ENCODE assay signal across 17 cellular contexts in the genomic region with DNA sequence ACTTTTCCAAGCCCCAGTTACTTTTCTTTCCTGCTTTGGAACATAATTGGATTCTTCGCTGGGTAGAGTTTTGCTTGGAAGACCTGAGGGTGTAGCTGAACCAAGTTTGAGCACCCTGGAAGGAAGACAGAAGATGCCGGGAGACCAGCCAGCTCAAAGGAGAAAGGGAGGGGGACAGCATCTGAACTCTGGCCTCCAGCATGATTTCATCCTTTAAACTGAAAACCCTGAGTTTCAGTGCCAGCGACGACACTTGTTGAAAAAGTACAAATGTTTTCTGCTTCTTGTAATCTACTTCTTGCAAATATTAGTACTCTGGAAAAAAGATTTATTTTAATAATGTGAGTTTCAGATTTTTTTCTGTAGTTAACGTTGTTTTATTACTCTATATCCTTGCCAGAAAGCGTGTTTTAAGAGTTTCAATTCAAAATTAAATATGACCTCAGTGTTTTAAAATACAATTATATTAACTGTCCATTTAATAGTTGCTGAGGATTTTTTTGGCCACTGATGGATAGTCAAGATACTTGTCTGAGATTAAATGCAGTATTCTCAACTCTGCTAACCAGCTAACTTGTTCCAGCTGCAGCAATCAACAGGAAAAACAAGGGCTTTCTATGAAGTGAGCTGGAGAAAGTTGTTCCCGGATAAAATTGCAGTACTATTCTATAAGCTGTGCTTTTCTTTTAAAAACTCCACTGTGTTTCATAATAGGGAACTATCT.
A peak's percentile ranks its signal among the peaks of the same experiment; 100 is the strongest.
DNase-seq lines count a peak whose midpoint lies in the region; ATAC-seq, FAIRE-seq and TF ChIP-seq lines count a peak whose summit lies in the region.
"Had no signal": no experiment of that assay in that cellular context is flagged by ENCODE, and none has a peak within 500 bp of the region (broad histone marks: within the 10 kb centered on the region; RNA-seq: fewer than 3 reads in every experiment).

No MANE protein-coding gene starts in this region.

- 93% methylated on average over 7 of the region's 7 CpGs; no CpG with 5 or more reads in 1 of the 2 experiments for WGBS in H1 (ENCODE audit: extremely low coverage in 1 of 2, insufficient coverage in 1 of 2, insufficient read length in 1 of 2, insufficient replicate concordance in 2 of 2, low coverage in 1 of 2, low lambda C conversion rate in 2 of 2, missing lambda C conversion rate in 1 of 2), 2 experiments
- 24 to 32% methylated on average over 7 of the region's 7 CpGs for WGBS in tibial nerve, 2 donors

- FAIRE-seq in H1 (lab: Jason Lieb, UNC): no peak
- FAIRE-seq: G401.6, GM12892 had no signal

- no peaks in the 10 kb centered on the region for H3K36me3 Mint-ChIP-seq in progenitor cell of endocrine pancreas (ENCODE audit: insufficient read depth)

- intact Hi-C loops in Right ventricle myocardium superior (cut with DNase I): no loop called here

- no peak overlapping the region for H2BK5ac ChIP-seq in H1 (ENCODE audit: low read depth, low read length)

- H3K23ac ChIP-seq in H1 (ENCODE audit: insufficient read length): no peak overlapping the region

- H3K4me1 Mint-ChIP-seq in progenitor cell of endocrine pancreas (ENCODE audit: low read depth): no peaks in the 10 kb centered on the region
- H3K4me1 Mint-ChIP-seq: activated naive CD8-positive, alpha-beta T cell treated with anti-CD3 and anti-CD28 coated beads, Interleukin-2, amount 10 ng/mL, durations not matched to agents 7 days and 5 days; B cell had no signal

- H2AFZ ChIP-seq in H1 (ENCODE audit: low read length): no peak overlapping the region

- H2BK15ac ChIP-seq in H1 (ENCODE audit: low read length): no peak overlapping the region

- no peak overlapping the region for H4K5ac ChIP-seq in H1 (ENCODE audit: insufficient read length, low read depth, low read length)

- no peak overlapping the region for H3K18ac ChIP-seq in H1 (ENCODE audit: extremely low read depth, low read length)

- H2BK120ac ChIP-seq in H1 (replicated peaks; ENCODE audit: low read depth, low read length): no peak overlapping the region

- H3K4me3 Mint-ChIP-seq in progenitor cell of endocrine pancreas (ENCODE audit: low read depth): no peak overlapping the region
- H3K4me3 Mint-ChIP-seq: activated CD4-positive, alpha-beta memory T cell treated with anti-CD3 and anti-CD28 coated beads for 36 hours; activated naive CD8-positive, alpha-beta T cell treated with anti-CD3 and anti-CD28 coated beads, Interleukin-2, amount 10 ng/mL, durations not matched to agents 7 days and 5 days; activated T-cell treated with anti-CD3 and anti-CD28 coated beads, Interleukin-2, amount 50 U/mL, for 72 hours; B cell; nephron progenitor cell had no signal

- DNase-seq in H1 (ENCODE audit: low read depth in 1 of 2, low spot score in 2 of 2): no peak
- DNase-seq in Right ventricle myocardium superior: peak; percentile 83
- peak; percentile 49 for DNase-seq in midbrain (lab: John Stamatoyannopoulos, UW)
- peak; percentile 45 to 62 for DNase-seq in tibial nerve (ENCODE audit: low spot score in 2 of 2)
- DNase-seq in NCI-H1092 (lab: John Stamatoyannopoulos, UW): no peak
- DNase-seq in activated effector memory CD4-positive, alpha-beta T cell treated with Interleukin-2 at 50 U/mL for 16 hours: no peak
- DNase-seq in progenitor cell of endocrine pancreas (ENCODE audit: low spot score, unreplicated experiment): no peak
- DNase-seq: activated CD4-positive, alpha-beta memory T cell treated with anti-CD3 and anti-CD28 coated beads for 36 hours; activated naive CD8-positive, alpha-beta T cell treated with anti-CD3 and anti-CD28 coated beads, Interleukin-2, amount 10 ng/mL, durations not matched to agents 7 days and 5 days; activated T-cell treated with anti-CD3 and anti-CD28 coated beads, Interleukin-2, amount 50 U/mL, for 72 hours; NCI-H2029 treated with DMSO at 0.1 percent for 48 hours; nephron progenitor cell; stimulated activated CD4-positive, alpha-beta T cell treated with anti-CD3 and anti-CD28 coated beads, Interleukin-1b, Interleukin-23, amount 100 ng/mL, for 48 hours; WERI-Rb-1 had no signal

- no peak overlapping the region for H2BK12ac ChIP-seq in H1 (ENCODE audit: low read depth, low read length)

- no peaks in the 10 kb centered on the region for H3K79me1 ChIP-seq in H1 (ENCODE audit: low read depth, low read length)

- H3K56ac ChIP-seq in H1 (replicated peaks; ENCODE audit: insufficient read length, low read depth, low read length): no peak overlapping the region

- no peaks in the 10 kb centered on the region for H3K9me3 ChIP-seq in H1 (ENCODE audit: insufficient read depth in 2 of 2, low read depth in 1 of 2, low read length in 1 of 2)
- H3K9me3 ChIP-seq in tibial nerve: no peaks in the 10 kb centered on the region

- H3K79me2 ChIP-seq in H1 (ENCODE audit: control insufficient read depth in 1 of 2, insufficient read depth in 2 of 2, low read length in 2 of 2): no peaks in the 10 kb centered on the region

- H3K14ac ChIP-seq in H1 (ENCODE audit: insufficient read length): no peak overlapping the region

- no peak for TF ChIP-seq RAD21 in H1 (IDR thresholded peaks at IDR 0.05 in 1 of 2, conservative IDR thresholded peaks at IDR 0.05 in 1 of 2; ENCODE audit: low read depth in 2 of 2, low read length in 2 of 2)

- H3K27me3 ChIP-seq in H1 (replicated peaks in 1 of 4; ENCODE audit: control insufficient read depth in 3 of 4, extremely low read depth in 1 of 4, insufficient read depth in 3 of 4, low read length in 3 of 4): no peaks in the 10 kb centered on the region; a peak in 1 of 7 replicates
- H3K27me3 ChIP-seq in tibial nerve: no peaks in the 10 kb centered on the region

- no peak overlapping the region for H4K8ac ChIP-seq in H1 (ENCODE audit: extremely low read depth, insufficient read depth, low read length)

- CTCF ChIA-PET in H1 (lab: Charles Lee; ENCODE audit: partially characterized antibody): interaction anchor here (1.1 to 1.5 kb wide), 4 partner anchors 15 to 178 kb away, joined by 3 to 4 read pairs (median 4); no protein-coding TSS in a partner anchor

- ATAC-seq in Right ventricle myocardium superior (ENCODE audit: poor library complexity): peak; percentile 92
- ATAC-seq: activated T-cell treated with anti-CD3 and anti-CD28 coated beads, Interleukin-2, amount 50 U/mL, for 72 hours had no signal

- H2BK20ac ChIP-seq in H1 (ENCODE audit: low read length): no peak overlapping the region

- no peak overlapping the region for H3K9ac ChIP-seq in H1 (replicated peaks in 1 of 4; ENCODE audit: extremely low read depth in 1 of 4, low read depth in 3 of 4, low read length in 3 of 4)

- H3K27ac ChIP-seq in H1 (ENCODE audit: low read depth, low read length) (no peak overlapping the region), tibial nerve (no peak overlapping the region)
- H3K27ac ChIP-seq: WERI-Rb-1 had no signal

- no peak overlapping the region for H4K91ac ChIP-seq in H1 (replicated peaks; ENCODE audit: insufficient read length, low read length)

- no peak overlapping the region for H3K27ac Mint-ChIP-seq in progenitor cell of endocrine pancreas
- H3K27ac Mint-ChIP-seq: activated CD4-positive, alpha-beta memory T cell treated with anti-CD3 and anti-CD28 coated beads for 36 hours; activated naive CD8-positive, alpha-beta T cell treated with anti-CD3 and anti-CD28 coated beads, Interleukin-2, amount 10 ng/mL, durations not matched to agents 7 days and 5 days; activated T-cell treated with anti-CD3 and anti-CD28 coated beads, Interleukin-2, amount 50 U/mL, for 72 hours; B cell; nephron progenitor cell had no signal

- H4K20me1 ChIP-seq in H1 (replicated peaks in 1 of 2; ENCODE audit: control insufficient read depth in 1 of 2, insufficient read depth in 2 of 2, low read length in 2 of 2): no peaks in the 10 kb centered on the region

- H3K23me2 ChIP-seq in H1 (ENCODE audit: low read depth, low read length): no peaks in the 10 kb centered on the region

- H3K9me3 Mint-ChIP-seq in progenitor cell of endocrine pancreas (ENCODE audit: low read depth): no peaks in the 10 kb centered on the region
- H3K9me3 Mint-ChIP-seq: activated CD4-positive, alpha-beta memory T cell treated with anti-CD3 and anti-CD28 coated beads for 36 hours; activated naive CD8-positive, alpha-beta T cell treated with anti-CD3 and anti-CD28 coated beads, Interleukin-2, amount 10 ng/mL, durations not matched to agents 7 days and 5 days; activated T-cell treated with anti-CD3 and anti-CD28 coated beads, Interleukin-2, amount 50 U/mL, for 72 hours; nephron progenitor cell had no signal

- no peak for TF ChIP-seq POLR2A in H1 (IDR thresholded peaks at IDR 0.05; ENCODE audit: control extremely low read depth in 1 of 2, low read depth in 2 of 2, low read length in 2 of 2)
- no peak for TF ChIP-seq POLR2A in tibial nerve (IDR thresholded peaks at IDR 0.05)

- H3K4me1 ChIP-seq in H1 (replicated peaks in 1 of 4; ENCODE audit: control insufficient read depth in 3 of 4, insufficient read depth in 4 of 4, low read length in 3 of 4) (peaks cover 0 to 5% (median 0%) of the 10 kb centered on the region in 4 experiments; a peak in 2 of 7 replicates), tibial nerve (peaks cover 0 to 27% (median 3%) of the 10 kb centered on the region in 4 donors)

- H3K36me3 ChIP-seq in H1 (ENCODE audit: control insufficient read depth in 2 of 4, insufficient read depth in 4 of 4, low read length in 3 of 4) (no peaks in the 10 kb centered on the region), tibial nerve (no peaks in the 10 kb centered on the region)
- H3K36me3 ChIP-seq: WERI-Rb-1 had no signal

- TF ChIP-seq EP300 in H1 (IDR thresholded peaks at IDR 0.05; ENCODE audit: borderline replicate concordance in 1 of 2, low read depth in 2 of 2, low read length in 2 of 2): no peak
- TF ChIP-seq EP300 in tibial nerve (IDR thresholded peaks at IDR 0.05): peak in 1 of 2 donors; percentile 40

- H3K4me2 ChIP-seq in H1 (ENCODE audit: insufficient read depth in 1 of 2, low read depth in 2 of 2, low read length in 2 of 2): no peak overlapping the region

- no peak overlapping the region for H2AK5ac ChIP-seq in H1 (ENCODE audit: low read depth, low read length)

- peaks cover 6% of the 10 kb centered on the region for H3K27me3 Mint-ChIP-seq in progenitor cell of endocrine pancreas
- H3K27me3 Mint-ChIP-seq: activated CD4-positive, alpha-beta memory T cell treated with anti-CD3 and anti-CD28 coated beads for 36 hours; activated naive CD8-positive, alpha-beta T cell treated with anti-CD3 and anti-CD28 coated beads, Interleukin-2, amount 10 ng/mL, durations not matched to agents 7 days and 5 days; B cell had no signal

- peak overlapping the region; percentile 5 for H3K4ac ChIP-seq in H1 (replicated peaks; ENCODE audit: insufficient read length, low read depth, low read length)

- POLR2A ChIA-PET in H1 (lab: Charles Lee; ENCODE audit: partially characterized antibody): no interaction called here

- no peak overlapping the region for H3K4me3 ChIP-seq in H1 (ENCODE audit: extremely low read depth in 1 of 4, insufficient read depth in 2 of 4, low read depth in 3 of 4, low read length in 4 of 4)
- H3K4me3 ChIP-seq in tibial nerve: no peak overlapping the region

- no peak for TF ChIP-seq CTCF in H1 (IDR thresholded peaks at IDR 0.05; ENCODE audit: control extremely low read depth in 1 of 3, insufficient read depth in 1 of 3, low read depth in 1 of 3, low read length in 3 of 3)
- TF ChIP-seq CTCF in tibial nerve (IDR thresholded peaks at IDR 0.05): no peak
- TF ChIP-seq CTCF in progenitor cell of endocrine pancreas (IDR thresholded peaks at IDR 0.05; ENCODE audit: unreplicated experiment): no peak

TF ChIP-seq in H1, 55 proteins besides CTCF, POLR2A, EP300 and RAD21 (continues in another document):
- no peak for TF ChIP-seq CHD2 (IDR thresholded peaks at IDR 0.05; ENCODE audit: low read length)

Comparison
In these comparisons a context has a peak if more than half of its experiments do, and no peak if none do; other contexts are left out.
1. DNase-seq: peak in Right ventricle myocardium superior (single experiment), midbrain (single experiment) and tibial nerve (2 of 2); none in H1 (0 of 2), NCI-H1092 (single experiment), activated effector memory CD4-positive, alpha-beta T cell treated with Interleukin-2 at 50 U/mL for 16 hours (single experiment) and progenitor cell of endocrine pancreas (single experiment).